Comparison of ENCODE assay signal across 28 cellular contexts in the genomic region with DNA sequence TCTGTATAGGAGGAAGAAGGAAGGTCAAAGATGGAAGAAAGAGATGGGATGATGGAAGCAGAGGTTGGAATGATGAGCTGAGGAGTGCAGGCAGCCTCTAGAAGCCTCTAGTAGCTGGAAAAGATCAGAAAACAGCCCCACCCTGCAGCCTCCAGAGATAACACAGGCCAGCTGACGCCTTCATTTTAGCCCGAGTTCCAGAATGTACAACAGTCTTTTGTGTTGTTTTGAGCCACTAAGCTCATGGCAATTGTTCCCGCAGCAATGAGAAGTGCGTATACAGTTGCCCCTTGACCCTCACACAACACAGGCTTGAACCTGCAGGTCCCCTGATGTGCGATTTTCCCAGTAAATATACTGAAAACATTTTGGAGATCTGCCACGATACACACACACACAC.
"Had no signal": no experiment of that assay in that cellular context is flagged by ENCODE, and none has a peak within 500 bp of the region (broad histone marks: within the 10 kb centered on the region; RNA-seq: fewer than 3 reads in every experiment).

No MANE protein-coding gene starts in this region.

- H3K36me3 ChIP-seq: adrenal gland, breast epithelium, right lobe of liver, stomach, thoracic aorta, vagina had no signal

- H3K9me3 Mint-ChIP-seq: activated T-cell treated with anti-CD3 and anti-CD28 coated beads, Interleukin-2, amount 50 U/mL, for 24 hours; activated T-helper 17 cell treated with anti-CD3 and anti-CD28 coated beads, Interleukin-2, amount 50 U/mL, for 72 hours; T-cell; T-helper 2 cell treated with Interferon-gamma antibody and Interleukin-4, amounts not matched to agents 5 μg/mL and 100 μg/mL, for 36 hours; type B pancreatic cell; WTC11 had no signal

- H3K27ac Mint-ChIP-seq: activated naive CD8-positive, alpha-beta T cell; activated T-cell treated with anti-CD3 and anti-CD28 coated beads, Interleukin-2, amount 50 U/mL, for 24 hours; activated T-helper 17 cell treated with anti-CD3 and anti-CD28 coated beads, Interleukin-2, amount 50 U/mL, for 72 hours; nephron progenitor cell; stimulated activated memory B cell treated with anti-CD40 and anti-IgM and Interleukin-4, amounts not matched to agents 10 μg/mL and 1 μg/mL and 100 μg/mL, for 72 hours; T-cell; T-helper 2 cell treated with Interferon-gamma antibody and Interleukin-4, amounts not matched to agents 5 μg/mL and 100 μg/mL, for 36 hours; type B pancreatic cell; WTC11 had no signal

- H3K27me3 ChIP-seq: right lobe of liver, vagina had no signal

- H3K4me3 ChIP-seq: adrenal gland, breast epithelium, mucosa of descending colon, right lobe of liver, skin epidermis, stomach, thoracic aorta, vagina had no signal

- H3K36me3 Mint-ChIP-seq: activated naive CD8-positive, alpha-beta T cell; stimulated activated memory B cell treated with anti-CD40 and anti-IgM and Interleukin-4, amounts not matched to agents 10 μg/mL and 1 μg/mL and 100 μg/mL, for 72 hours; T-cell; type B pancreatic cell; WTC11 had no signal

- H3K9me3 ChIP-seq: adrenal gland, mucosa of descending colon, right lobe of liver, stomach, thoracic aorta, vagina had no signal

- ATAC-seq: activated T-helper 17 cell treated with anti-CD3 and anti-CD28 coated beads, Interleukin-2, amount 50 U/mL, for 72 hours; mucosa of descending colon; stimulated activated memory B cell treated with anti-CD40 and anti-IgM and Interleukin-4, amounts not matched to agents 10 μg/mL and 1 μg/mL and 100 μg/mL, for 72 hours; T-cell; WTC11 had no signal

- H3K27ac ChIP-seq: breast epithelium, parathyroid adenoma, right lobe of liver, skin epidermis, stomach, thoracic aorta, vagina had no signal

- H3K4me3 Mint-ChIP-seq: activated naive CD8-positive, alpha-beta T cell; activated T-cell treated with anti-CD3 and anti-CD28 coated beads, Interleukin-2, amount 50 U/mL, for 24 hours; activated T-helper 17 cell treated with anti-CD3 and anti-CD28 coated beads, Interleukin-2, amount 50 U/mL, for 72 hours; nephron progenitor cell; stimulated activated memory B cell treated with anti-CD40 and anti-IgM and Interleukin-4, amounts not matched to agents 10 μg/mL and 1 μg/mL and 100 μg/mL, for 72 hours; T-cell; T-helper 2 cell treated with Interferon-gamma antibody and Interleukin-4, amounts not matched to agents 5 μg/mL and 100 μg/mL, for 36 hours; type B pancreatic cell; WTC11 had no signal

- H3K79me2 ChIP-seq: parathyroid adenoma had no signal

- DNase-seq: activated CD4-positive, alpha-beta T cell treated with anti-CD3 and anti-CD28 coated beads, Interleukin-2, amount 50 U/mL, for 4 hours; activated CD8-positive, alpha-beta memory T cell treated with anti-CD3 and anti-CD28 coated beads for 24 hours; activated CD8-positive, alpha-beta memory T cell treated with anti-CD3 and anti-CD28 coated beads, Interleukin-2, amount 50 U/mL, for 4 hours; activated T-cell treated with anti-CD3 and anti-CD28 coated beads, Interleukin-2, amount 50 U/mL, for 24 hours; adrenal gland; cerebellar nuclear complex; effector CD4-positive, alpha-beta T cell; erythroblast; foreskin fibroblast; hippocampal formation; mesenchymal stem cell; mucosa of descending colon; nephron progenitor cell; stimulated activated CD4-positive, alpha-beta T cell treated with anti-CD3 and anti-CD28 coated beads, Interleukin-1b, Interleukin-23, amount 100 ng/mL, for 48 hours; stomach; T-cell had no signal

- H2AFZ ChIP-seq: parathyroid adenoma had no signal

- H3K4me1 ChIP-seq: adrenal gland, breast epithelium, parathyroid adenoma, right lobe of liver, vagina had no signal

- H3K9ac ChIP-seq: parathyroid adenoma had no signal
